In the genomic region with DNA sequence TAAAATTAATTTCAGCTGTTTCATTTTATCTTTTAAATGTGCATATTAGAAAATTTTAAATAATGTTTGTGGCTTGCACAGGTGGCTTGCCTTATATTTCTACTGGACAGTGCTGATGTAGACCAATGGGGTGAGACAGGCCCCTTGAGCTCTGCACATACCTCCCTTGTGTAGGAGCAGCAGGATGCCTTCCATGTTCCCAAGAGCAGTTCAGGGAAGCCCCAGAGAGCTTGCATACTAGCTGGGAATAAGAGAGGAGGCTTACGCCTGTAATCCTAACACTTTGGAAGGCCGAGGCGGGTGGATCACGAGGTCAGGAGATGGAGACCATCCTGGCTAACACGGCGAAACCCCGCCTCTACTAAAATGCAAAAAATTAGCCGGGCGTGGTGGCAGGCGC, we compare ENCODE assay signal across 15 cellular contexts.
DNase-seq lines count a peak whose midpoint lies in the region; ATAC-seq and TF ChIP-seq lines count a peak whose summit lies in the region.
"Had no signal": no experiment of that assay in that cellular context is flagged by ENCODE, and none has a peak within 500 bp of the region (broad histone marks: within the 10 kb centered on the region; RNA-seq: fewer than 3 reads in every experiment).

No MANE protein-coding gene starts in this region.

- H3K27me3 Mint-ChIP-seq in GM23338 (ENCODE audit: insufficient read depth, low read depth, poor library complexity): no peaks in the 10 kb centered on the region

- no peak for TF ChIP-seq CTCF in GM23338 (conservative IDR thresholded peaks at IDR 0.05; ENCODE audit: low read depth in 2 of 2)

- peak; percentile 94 for ATAC-seq in GM23338
- ATAC-seq: HepG2 had no signal

- H3K27ac Mint-ChIP-seq in GM23338: no peak overlapping the region
- H3K27ac Mint-ChIP-seq: B cell; CD4-positive, alpha-beta T cell; IgD-negative memory B cell had no signal

- H3K9me2 ChIP-seq in GM23338 (ENCODE audit: insufficient read depth): no peaks in the 10 kb centered on the region

- H3F3A ChIP-seq in GM23338 (replicated peaks; ENCODE audit: low read depth): no peaks in the 10 kb centered on the region

- DNase-seq in GM23338 (ENCODE audit: low spot score): peak; percentile 21
- no peak for DNase-seq in SJCRH30
- peak; percentile 20 for DNase-seq in iPS-NIHi7 (ENCODE audit: extremely low spot score)
- DNase-seq in hepatic stellate cell (ENCODE audit: low spot score): no peak
- DNase-seq in stimulated activated CD8-positive, alpha-beta memory T cell treated with anti-CD3 and anti-CD28 coated beads, Interleukin-4, amount 100 ng/mL, for 48 hours: no peak
- DNase-seq in NAMALWA (ENCODE audit: low spot score): no peak
- DNase-seq in SKM-1 (lab: John Stamatoyannopoulos, UW; ENCODE audit: unreplicated experiment): no peak
- DNase-seq: Caco-2; CD4-positive, alpha-beta T cell; GOT3; H9 had no signal

- H3K9me3 ChIP-seq in SJCRH30 (replicated peaks): no peaks in the 10 kb centered on the region
- H3K9me3 ChIP-seq: Caco-2 had no signal

- H3K4me2 ChIP-seq in GM23338: peak overlapping the region; percentile 39; the same call in 1 of the 2 replicates

- no peaks in the 10 kb centered on the region for H3K27me3 ChIP-seq in GM23338 (ENCODE audit: insufficient read depth)
- no peaks in the 10 kb centered on the region for H3K27me3 ChIP-seq in SJCRH30

- H3K4me3 Mint-ChIP-seq in GM23338: no peak overlapping the region
- H3K4me3 Mint-ChIP-seq: B cell; CD4-positive, alpha-beta T cell; H9; IgD-negative memory B cell had no signal

- peak overlapping the region; percentile 72; the same call in 1 of the 2 replicates for H2AFZ ChIP-seq in GM23338

- H3K27ac ChIP-seq in GM23338 (ENCODE audit: low read depth) (no peak overlapping the region), SJCRH30 (peak overlapping the region; percentile 69; the same call in 1 of the 2 replicates)
- H3K27ac ChIP-seq: C4-2B had no signal

- H3K4me1 Mint-ChIP-seq in GM23338: peaks cover 18% of the 10 kb centered on the region
- H3K4me1 Mint-ChIP-seq: B cell, IgD-negative memory B cell had no signal

- no peaks in the 10 kb centered on the region for H4K20me1 ChIP-seq in GM23338 (replicated peaks; ENCODE audit: insufficient read depth)

- H3K4me3 ChIP-seq in GM23338: no peak overlapping the region
- no peak overlapping the region for H3K4me3 ChIP-seq in SJCRH30

- H3K36me3 ChIP-seq in GM23338 (ENCODE audit: insufficient read depth): no peaks in the 10 kb centered on the region
- no peaks in the 10 kb centered on the region for H3K36me3 ChIP-seq in SJCRH30

- H3K4me1 ChIP-seq in GM23338 (ENCODE audit: insufficient read depth) (peaks cover 20% of the 10 kb centered on the region), SJCRH30 (peaks cover 12% of the 10 kb centered on the region)

- no peaks in the 10 kb centered on the region for H3K36me3 Mint-ChIP-seq in GM23338 (ENCODE audit: low read depth)
- H3K36me3 Mint-ChIP-seq: IgD-negative memory B cell had no signal

- no peaks in the 10 kb centered on the region for H3K79me2 ChIP-seq in GM23338 (replicated peaks; ENCODE audit: insufficient read depth)

- no peaks in the 10 kb centered on the region for H3K9me3 Mint-ChIP-seq in GM23338
- H3K9me3 Mint-ChIP-seq: CD4-positive, alpha-beta T cell; H9 had no signal

TF ChIP-seq in GM23338, 12 proteins besides CTCF, POLR2A, EP300 and RAD21 (continues in another document):
- TF ChIP-seq EZH2 (IDR thresholded peaks at IDR 0.05; ENCODE audit: low read depth, unreplicated experiment): no peak
- TF ChIP-seq CREB1 (CRISPR knock-in tag; IDR thresholded peaks at IDR 0.05; ENCODE audit: low read depth): no peak
- no peak for TF ChIP-seq NANOG (IDR thresholded peaks at IDR 0.05; ENCODE audit: borderline replicate concordance)
- no peak for TF ChIP-seq POLR2AphosphoS5 (IDR thresholded peaks at IDR 0.05; ENCODE audit: low read depth)
- TF ChIP-seq, protein P1, sequence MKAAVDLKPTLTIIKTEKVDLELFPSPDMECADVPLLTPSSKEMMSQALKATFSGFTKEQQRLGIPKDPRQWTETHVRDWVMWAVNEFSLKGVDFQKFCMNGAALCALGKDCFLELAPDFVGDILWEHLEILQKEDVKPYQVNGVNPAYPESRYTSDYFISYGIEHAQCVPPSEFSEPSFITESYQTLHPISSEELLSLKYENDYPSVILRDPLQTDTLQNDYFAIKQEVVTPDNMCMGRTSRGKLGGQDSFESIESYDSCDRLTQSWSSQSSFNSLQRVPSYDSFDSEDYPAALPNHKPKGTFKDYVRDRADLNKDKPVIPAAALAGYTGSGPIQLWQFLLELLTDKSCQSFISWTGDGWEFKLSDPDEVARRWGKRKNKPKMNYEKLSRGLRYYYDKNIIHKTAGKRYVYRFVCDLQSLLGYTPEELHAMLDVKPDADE (IDR thresholded peaks at IDR 0.05): no peak
- TF ChIP-seq EZH2phosphoT487 (IDR thresholded peaks at IDR 0.05; ENCODE audit: unreplicated experiment): no peak
- TF ChIP-seq, protein P2, sequence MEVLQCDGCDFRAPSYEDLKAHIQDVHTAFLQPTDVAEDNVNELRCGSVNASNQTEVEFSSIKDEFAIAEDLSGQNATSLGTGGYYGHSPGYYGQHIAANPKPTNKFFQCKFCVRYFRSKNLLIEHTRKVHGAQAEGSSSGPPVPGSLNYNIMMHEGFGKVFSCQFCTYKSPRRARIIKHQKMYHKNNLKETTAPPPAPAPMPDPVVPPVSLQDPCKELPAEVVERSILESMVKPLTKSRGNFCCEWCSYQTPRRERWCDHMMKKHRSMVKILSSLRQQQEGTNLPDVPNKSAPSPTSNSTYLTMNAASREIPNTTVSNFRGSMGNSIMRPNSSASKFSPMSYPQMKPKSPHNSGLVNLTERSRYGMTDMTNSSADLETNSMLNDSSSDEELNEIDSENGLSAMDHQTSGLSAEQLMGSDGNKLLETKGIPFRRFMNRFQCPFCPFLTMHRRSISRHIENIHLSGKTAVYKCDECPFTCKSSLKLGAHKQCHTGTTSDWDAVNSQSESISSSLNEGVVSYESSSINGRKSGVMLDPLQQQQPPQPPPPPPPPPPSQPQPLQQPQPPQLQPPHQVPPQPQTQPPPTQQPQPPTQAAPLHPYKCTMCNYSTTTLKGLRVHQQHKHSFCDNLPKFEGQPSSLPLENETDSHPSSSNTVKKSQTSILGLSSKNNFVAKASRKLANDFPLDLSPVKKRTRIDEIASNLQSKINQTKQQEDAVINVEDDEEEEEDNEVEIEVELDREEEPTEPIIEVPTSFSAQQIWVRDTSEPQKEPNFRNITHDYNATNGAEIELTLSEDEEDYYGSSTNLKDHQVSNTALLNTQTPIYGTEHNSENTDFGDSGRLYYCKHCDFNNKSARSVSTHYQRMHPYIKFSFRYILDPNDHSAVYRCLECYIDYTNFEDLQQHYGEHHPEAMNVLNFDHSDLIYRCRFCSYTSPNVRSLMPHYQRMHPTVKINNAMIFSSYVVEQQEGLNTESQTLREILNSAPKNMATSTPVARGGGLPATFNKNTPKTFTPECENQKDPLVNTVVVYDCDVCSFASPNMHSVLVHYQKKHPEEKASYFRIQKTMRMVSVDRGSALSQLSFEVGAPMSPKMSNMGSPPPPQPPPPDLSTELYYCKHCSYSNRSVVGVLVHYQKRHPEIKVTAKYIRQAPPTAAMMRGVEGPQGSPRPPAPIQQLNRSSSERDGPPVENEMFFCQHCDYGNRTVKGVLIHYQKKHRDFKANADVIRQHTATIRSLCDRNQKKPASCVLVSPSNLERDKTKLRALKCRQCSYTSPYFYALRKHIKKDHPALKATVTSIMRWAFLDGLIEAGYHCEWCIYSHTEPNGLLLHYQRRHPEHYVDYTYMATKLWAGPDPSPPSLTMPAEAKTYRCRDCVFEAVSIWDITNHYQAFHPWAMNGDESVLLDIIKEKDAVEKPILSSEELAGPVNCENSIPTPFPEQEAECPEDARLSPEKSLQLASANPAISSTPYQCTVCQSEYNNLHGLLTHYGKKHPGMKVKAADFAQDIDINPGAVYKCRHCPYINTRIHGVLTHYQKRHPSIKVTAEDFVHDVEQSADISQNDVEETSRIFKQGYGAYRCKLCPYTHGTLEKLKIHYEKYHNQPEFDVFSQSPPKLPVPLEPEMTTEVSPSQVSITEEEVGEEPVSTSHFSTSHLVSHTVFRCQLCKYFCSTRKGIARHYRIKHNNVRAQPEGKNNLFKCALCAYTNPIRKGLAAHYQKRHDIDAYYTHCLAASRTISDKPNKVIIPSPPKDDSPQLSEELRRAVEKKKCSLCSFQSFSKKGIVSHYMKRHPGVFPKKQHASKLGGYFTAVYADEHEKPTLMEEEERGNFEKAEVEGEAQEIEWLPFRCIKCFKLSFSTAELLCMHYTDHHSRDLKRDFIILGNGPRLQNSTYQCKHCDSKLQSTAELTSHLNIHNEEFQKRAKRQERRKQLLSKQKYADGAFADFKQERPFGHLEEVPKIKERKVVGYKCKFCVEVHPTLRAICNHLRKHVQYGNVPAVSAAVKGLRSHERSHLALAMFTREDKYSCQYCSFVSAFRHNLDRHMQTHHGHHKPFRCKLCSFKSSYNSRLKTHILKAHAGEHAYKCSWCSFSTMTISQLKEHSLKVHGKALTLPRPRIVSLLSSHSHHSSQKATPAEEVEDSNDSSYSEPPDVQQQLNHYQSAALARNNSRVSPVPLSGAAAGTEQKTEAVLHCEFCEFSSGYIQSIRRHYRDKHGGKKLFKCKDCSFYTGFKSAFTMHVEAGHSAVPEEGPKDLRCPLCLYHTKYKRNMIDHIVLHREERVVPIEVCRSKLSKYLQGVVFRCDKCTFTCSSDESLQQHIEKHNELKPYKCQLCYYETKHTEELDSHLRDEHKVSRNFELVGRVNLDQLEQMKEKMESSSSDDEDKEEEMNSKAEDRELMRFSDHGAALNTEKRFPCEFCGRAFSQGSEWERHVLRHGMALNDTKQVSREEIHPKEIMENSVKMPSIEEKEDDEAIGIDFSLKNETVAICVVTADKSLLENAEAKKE (CRISPR knock-in tag; IDR thresholded peaks at IDR 0.05): no peak
- TF ChIP-seq ZNF114 (CRISPR knock-in tag; IDR thresholded peaks at IDR 0.05): no peak

Comparison
In these comparisons a context has a peak if more than half of its experiments do, and no peak if none do; other contexts are left out.
1. DNase-seq: peak in GM23338 (single experiment) and iPS-NIHi7 (single experiment); none in SJCRH30 (0 of 2), hepatic stellate cell (single experiment), stimulated activated CD8-positive, alpha-beta memory T cell treated with anti-CD3 and anti-CD28 coated beads, Interleukin-4, amount 100 ng/mL, for 48 hours (single experiment), NAMALWA (single experiment) and SKM-1 (single experiment).